Comparison of ENCODE assay signal across 8 cellular contexts in the genomic region with DNA sequence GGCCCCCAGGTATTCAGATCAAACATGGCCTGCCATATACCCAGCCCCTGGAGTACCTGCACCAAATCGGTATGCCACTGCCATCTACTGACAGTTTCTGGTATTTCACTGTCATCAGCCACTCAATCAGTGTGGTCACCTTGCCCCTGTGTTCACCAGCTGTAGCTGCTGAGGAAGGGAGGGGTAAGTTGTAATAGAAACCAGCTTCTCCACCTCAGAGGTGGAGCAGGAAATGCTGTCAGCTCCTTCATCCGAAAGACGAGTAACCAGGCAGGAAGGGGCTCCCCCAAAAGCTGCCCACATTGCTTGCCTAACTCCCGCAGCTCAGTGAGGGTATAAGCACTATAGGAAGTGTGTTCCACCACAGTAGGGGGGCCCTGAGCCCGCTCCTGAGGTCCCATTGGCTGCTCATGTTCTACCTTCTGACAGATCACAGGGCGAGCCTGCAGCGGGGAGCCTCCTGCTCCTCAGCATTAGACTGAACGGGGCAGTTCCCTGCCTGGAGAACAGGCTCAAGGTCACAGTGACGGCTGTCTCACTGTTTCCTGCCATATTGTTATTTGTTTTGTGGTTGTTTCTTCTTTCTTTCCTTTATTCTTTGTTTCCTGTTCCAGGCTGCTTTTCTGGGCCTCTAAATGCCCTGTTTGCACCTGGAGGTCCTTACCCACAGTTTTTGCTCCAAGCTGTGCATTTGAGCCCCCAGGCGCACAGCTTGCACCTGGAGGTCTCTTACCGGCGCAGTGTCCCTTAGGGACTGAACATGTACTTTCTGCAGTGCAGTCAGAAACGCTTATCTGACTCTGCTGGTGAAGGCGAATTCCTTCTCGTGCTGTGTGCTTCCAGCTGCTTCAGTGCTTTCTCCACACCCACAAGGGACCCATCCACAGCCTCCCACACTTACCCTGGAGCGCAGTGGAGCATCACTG.
DNase-seq lines count a peak whose midpoint lies in the region; ATAC-seq and TF ChIP-seq lines count a peak whose summit lies in the region.

No MANE protein-coding gene starts in this region.

- no peaks in the 10 kb centered on the region for H3K36me3 Mint-ChIP-seq in nephron (ENCODE audit: low read depth)

- H3K9me3 Mint-ChIP-seq in nephron: peaks cover 17% of the 10 kb centered on the region

- H3K27ac Mint-ChIP-seq in nephron: no peak overlapping the region

- H3K4me3 Mint-ChIP-seq in nephron: no peak overlapping the region

- in situ Hi-C loops in astrocyte of the spinal cord (cut with HindIII; ENCODE audit: low sequenced_read_pairs): no loop called here

- TF ChIP-seq CTCF in astrocyte of the spinal cord (IDR thresholded peaks at IDR 0.05; ENCODE audit: low read depth, low read length) (peak; percentile 51), nephron (IDR thresholded peaks at IDR 0.05; ENCODE audit: unreplicated experiment in 3 of 3) (peak in 2 of 3 experiments; percentile 10 to 39)

- peak; percentile 98 for ATAC-seq in HG02938 (IDR thresholded peaks at IDR 0.05; ENCODE audit: unreplicated experiment)

- no peak overlapping the region for H3K4me3 ChIP-seq in astrocyte of the spinal cord (ENCODE audit: low read depth, low read length)

- DNase-seq in NCI-H2196 (lab: John Stamatoyannopoulos, UW; ENCODE audit: unreplicated experiment) (peak; percentile 29), NCI-H2196 treated with DMSO at 0.1 percent for 48 hours (lab: John Stamatoyannopoulos, UW; ENCODE audit: unreplicated experiment) (no peak), NCI-H1417 (lab: John Stamatoyannopoulos, UW) (peak; percentile 45 to 97 (median 94)), T-helper 9 cell (peak; percentile 51), astrocyte of the spinal cord (ENCODE audit: low read depth, low spot score) (peak; percentile 14), cerebellar nuclear complex (lab: John Stamatoyannopoulos, UW) (no peak)

- H3K4me1 Mint-ChIP-seq in nephron: no peaks in the 10 kb centered on the region

- no peaks in the 10 kb centered on the region for H3K27me3 Mint-ChIP-seq in nephron (ENCODE audit: low read depth)

Comparison
In these comparisons a context has a peak if more than half of its experiments do, and no peak if none do; other contexts are left out.
1. DNase-seq: peak in NCI-H2196 (single experiment), NCI-H1417 (3 of 3), T-helper 9 cell (single experiment) and astrocyte of the spinal cord (single experiment); none in NCI-H2196 treated with DMSO at 0.1 percent for 48 hours (single experiment) and cerebellar nuclear complex (0 of 2).